Comparison of ENCODE assay signal across 12 cellular contexts in the genomic region with DNA sequence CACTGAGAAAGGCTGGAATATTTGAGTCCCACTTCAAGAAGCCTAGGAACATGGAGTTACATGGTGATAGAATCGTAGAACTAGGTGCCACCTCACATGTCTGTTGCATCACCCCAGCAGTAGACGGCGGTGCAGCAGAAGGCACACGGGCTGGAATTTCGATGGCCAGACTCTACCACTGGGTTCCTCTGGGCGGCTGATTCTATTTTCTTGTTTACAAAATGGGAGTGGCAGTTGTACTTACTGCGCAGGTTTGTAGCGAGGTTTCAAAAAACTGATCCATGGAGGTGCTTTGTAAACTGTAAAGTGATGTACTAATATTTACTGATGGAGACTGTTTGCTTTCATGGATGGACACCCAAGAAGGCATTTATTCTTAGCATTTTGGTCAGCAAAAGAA. TPM values are rescaled to one million over a fixed set of nuclear protein-coding genes. Genes with fewer than 3 reads are reported as not detected.
A peak's percentile ranks its signal among the peaks of the same experiment; 100 is the strongest.
DNase-seq lines count a peak whose midpoint lies in the region; ATAC-seq, FAIRE-seq and TF ChIP-seq lines count a peak whose summit lies in the region.
"Had no signal": no experiment of that assay in that cellular context is flagged by ENCODE, and none has a peak within 500 bp of the region (broad histone marks: within the 10 kb centered on the region; RNA-seq: fewer than 3 reads in every experiment).

No MANE protein-coding gene starts in this region.

- dilution Hi-C loops in mammary epithelial cell (cut with HindIII; ENCODE audit: low sequenced_read_pairs): no loop called here

- TF ChIP-seq POLR2A in heart left ventricle (IDR thresholded peaks at IDR 0.05): no peak
- no peak for TF ChIP-seq POLR2A in H54 (IDR thresholded peaks at IDR 0.05; ENCODE audit: low read depth, low read length)

- ATAC-seq in Panc1: peak; percentile 57; the same call in 1 of the 2 replicates
- ATAC-seq in upper lobe of right lung: peak; percentile 59
- ATAC-seq in heart left ventricle: no peak
- ATAC-seq: GM12878 had no signal

- BruUV-seq in mammary epithelial cell (replicated peaks; lab: Mats Ljungman, UMichigan) (no TSS peak), Panc1 (replicated peaks; lab: Mats Ljungman, UMichigan) (no TSS peak)

- 100% methylated on average over 8 of the region's 8 CpGs for WGBS in mammary epithelial cell (ENCODE audit: low coverage, missing lambda C conversion rate)
- 71% methylated on average over 8 of the region's 8 CpGs for WGBS in hepatocyte (ENCODE audit: low lambda C conversion rate, missing lambda C conversion rate)
- 90 to 95% (median 93%) methylated on average over 8 of the region's 8 CpGs for WGBS in heart left ventricle, 4 donors

- in situ Hi-C loops in T47D (cut with HindIII; ENCODE audit: low pct_unique_long_range_greater_than_20kb, low sequenced_read_pairs) (no loop called here), mammary epithelial cell (cut with MboI; ENCODE audit: low sequenced_read_pairs in 2 of 2) (no loop called here), Panc1 (cut with HindIII; ENCODE audit: low pct_unique_long_range_greater_than_20kb, low sequenced_read_pairs) (no loop called here), ACHN (cut with HindIII; ENCODE audit: low pct_ligation_motif_present, low pct_unique_long_range_greater_than_20kb, low sequenced_read_pairs) (no loop called here)

- H3K4me1 ChIP-seq in mammary epithelial cell (ENCODE audit: insufficient read depth, low read length): peaks cover 19% of the 10 kb centered on the region
- H3K4me1 ChIP-seq in Panc1 (ENCODE audit: control insufficient read depth, insufficient read depth, low read length): peaks cover 11% of the 10 kb centered on the region
- peaks cover 25% of the 10 kb centered on the region for H3K4me1 ChIP-seq in hepatocyte (ENCODE audit: insufficient read depth)
- peaks cover 14% of the 10 kb centered on the region for H3K4me1 ChIP-seq in upper lobe of right lung
- H3K4me1 ChIP-seq in heart left ventricle: peaks cover 0 to 57% (median 40%) of the 10 kb centered on the region in 12 donors

- no peak overlapping the region for H3K9ac ChIP-seq in mammary epithelial cell (ENCODE audit: insufficient read depth, low read length)

- H3K27ac ChIP-seq in mammary epithelial cell (ENCODE audit: insufficient read depth, low read depth, low read length) (no peak overlapping the region), Panc1 (ENCODE audit: low read length) (peak overlapping the region; percentile 39; the same call in 1 of the 2 replicates), hepatocyte (peak overlapping the region; percentile 74), upper lobe of right lung (no peak overlapping the region), heart left ventricle (no peak overlapping the region)

- H2AFZ ChIP-seq in mammary epithelial cell (ENCODE audit: low read depth, low read length) (no peak overlapping the region), hepatocyte (no peak overlapping the region)

- H3K9me2 ChIP-seq in hepatocyte (replicated peaks; ENCODE audit: insufficient read depth): no peaks in the 10 kb centered on the region

- H3K4me3 ChIP-seq in mammary epithelial cell (replicated peaks in 1 of 3; ENCODE audit: insufficient read depth in 1 of 3, low read depth in 2 of 3, low read length in 3 of 3) (no peak overlapping the region), Panc1 (ENCODE audit: low read depth in 2 of 2, low read length in 2 of 2) (no peak overlapping the region), hepatocyte (no peak overlapping the region), upper lobe of right lung (no peak overlapping the region), heart left ventricle (no peak overlapping the region)
- H3K4me3 ChIP-seq: GM12878 had no signal

- CTCF ChIA-PET in mammary epithelial cell (lab: Charles Lee; ENCODE audit: low non-redundant PET): no interaction called here
- CTCF ChIA-PET in Panc1 (lab: Charles Lee): no interaction called here

- H3K27me3 ChIP-seq in mammary epithelial cell (ENCODE audit: insufficient read depth, low read length) (no peaks in the 10 kb centered on the region), Panc1 (ENCODE audit: control insufficient read depth, insufficient read depth, low read length) (no peaks in the 10 kb centered on the region), hepatocyte (no peaks in the 10 kb centered on the region), upper lobe of right lung (no peaks in the 10 kb centered on the region), heart left ventricle (no peaks in the 10 kb centered on the region)

- FAIRE-seq in H54 (lab: Jason Lieb, UNC): no peak
- FAIRE-seq: GM12878 had no signal

- POLR2A ChIA-PET in Panc1 (lab: Charles Lee): no interaction called here

- H4K20me1 ChIP-seq in mammary epithelial cell (ENCODE audit: insufficient read depth, low read length): no peaks in the 10 kb centered on the region
- peaks cover 34% of the 10 kb centered on the region for H4K20me1 ChIP-seq in hepatocyte (ENCODE audit: insufficient read depth, poor library complexity, severe bottlenecking)

- H3K36me3 ChIP-seq in mammary epithelial cell (ENCODE audit: insufficient read depth, low read length): no peaks in the 10 kb centered on the region
- H3K36me3 ChIP-seq in Panc1 (ENCODE audit: control insufficient read depth, insufficient read depth, low read length): no peaks in the 10 kb centered on the region
- no peaks in the 10 kb centered on the region for H3K36me3 ChIP-seq in hepatocyte (replicated peaks; ENCODE audit: insufficient read depth, low read depth)
- H3K36me3 ChIP-seq in upper lobe of right lung: no peaks in the 10 kb centered on the region
- no peaks in the 10 kb centered on the region for H3K36me3 ChIP-seq in heart left ventricle

- TF ChIP-seq CTCF in mammary epithelial cell (conservative IDR thresholded peaks at IDR 0.05 in 1 of 2, IDR thresholded peaks at IDR 0.05 in 1 of 2; ENCODE audit: extremely low read depth in 1 of 2, insufficient read depth in 1 of 2, low read depth in 1 of 2, low read length in 2 of 2) (no peak), Panc1 (IDR thresholded peaks at IDR 0.05) (no peak), hepatocyte (IDR thresholded peaks at IDR 0.05; ENCODE audit: poor library complexity) (no peak), upper lobe of right lung (IDR thresholded peaks at IDR 0.05) (no peak), heart left ventricle (IDR thresholded peaks at IDR 0.05) (no peak)

- DNase-seq in T47D (ENCODE audit: low read depth in 1 of 2, low spot score in 1 of 2) (peak; percentile 60 to 83), mammary epithelial cell (no peak), Panc1 (ENCODE audit: low read depth, low spot score) (no peak), hepatocyte (ENCODE audit: low spot score) (peak; percentile 49), upper lobe of right lung (no peak), heart left ventricle (no peak), H54 (ENCODE audit: insufficient read length, low spot score) (no peak), ACHN (no peak)
- DNase-seq: cortex of kidney, NCI-H524 treated with DMSO at 0.1 percent for 48 hours, T-helper 9 cell had no signal

- H3K4me2 ChIP-seq in mammary epithelial cell (ENCODE audit: insufficient read depth, low read depth, low read length) (no peak overlapping the region), hepatocyte (peak overlapping the region; percentile 31)

- H3K9me3 ChIP-seq in mammary epithelial cell (replicated peaks; ENCODE audit: insufficient read depth, low read length): no peaks in the 10 kb centered on the region
- H3K9me3 ChIP-seq in Panc1 (ENCODE audit: control insufficient read depth, insufficient read depth, low read depth, low read length): no peaks in the 10 kb centered on the region
- H3K9me3 ChIP-seq in hepatocyte (ENCODE audit: low read depth): no peaks in the 10 kb centered on the region
- no peaks in the 10 kb centered on the region for H3K9me3 ChIP-seq in upper lobe of right lung
- no peaks in the 10 kb centered on the region for H3K9me3 ChIP-seq in heart left ventricle

- intact Hi-C loops in mammary epithelial cell (cut with micrococcal nuclease): no loop called here
- intact Hi-C loops in Panc1 (cut with micrococcal nuclease; ENCODE audit: unreplicated experiment): no loop called here
- intact Hi-C loops in upper lobe of right lung (cut with DNase I): no loop called here
- intact Hi-C loops in heart left ventricle (cut with DNase I): no loop called here

- peaks cover 92% of the 10 kb centered on the region for H3K79me2 ChIP-seq in mammary epithelial cell (ENCODE audit: insufficient read depth, low read length)
- H3K79me2 ChIP-seq in hepatocyte: peaks cover 100% of the 10 kb centered on the region

RNA-seq across cellular contexts. Expression of a gene that starts 45.7 kb away (rescaled TPM):
- total RNA-seq in mammary epithelial cell (10 to 100 TPM; 25.3 to 27.3 TPM), Panc1 (2021; ENCODE audit: unreplicated experiment) (20.2 TPM), hepatocyte (24.0 and 32.9 TPM in 2 replicates), upper lobe of right lung (25.2 TPM), heart left ventricle (10 to 100 TPM; 15.8 to 26.5 (median 21.2) TPM)
- polyA plus RNA-seq in mammary epithelial cell (18.0 TPM), hepatocyte (15.3 and 20.2 TPM in 2 replicates), heart left ventricle (10 to 100 TPM; 10.4 to 15.9 TPM)
- 1.9 TPM for polyA minus RNA-seq in mammary epithelial cell
- 11.0 TPM for polyA plus RNA-seq in Panc1 (2012; ENCODE audit: insufficient read length)

Comparison
In these comparisons a context has a peak if more than half of its experiments do, and no peak if none do; other contexts are left out.
1. DNase-seq: peak in T47D (2 of 2) and hepatocyte (single experiment); none in mammary epithelial cell (single experiment), Panc1 (single experiment), upper lobe of right lung (single experiment), heart left ventricle (0 of 5), H54 (single experiment) and ACHN (single experiment).
2. H3K27ac ChIP-seq: peak in Panc1 (single experiment) and hepatocyte (single experiment); none in mammary epithelial cell (single experiment), upper lobe of right lung (single experiment) and heart left ventricle (0 of 12).
3. ATAC-seq: peak in Panc1 (single experiment) and upper lobe of right lung (single experiment); none in heart left ventricle (0 of 4).